ENCODE assay signal across 1 cellular context in the genomic region with DNA sequence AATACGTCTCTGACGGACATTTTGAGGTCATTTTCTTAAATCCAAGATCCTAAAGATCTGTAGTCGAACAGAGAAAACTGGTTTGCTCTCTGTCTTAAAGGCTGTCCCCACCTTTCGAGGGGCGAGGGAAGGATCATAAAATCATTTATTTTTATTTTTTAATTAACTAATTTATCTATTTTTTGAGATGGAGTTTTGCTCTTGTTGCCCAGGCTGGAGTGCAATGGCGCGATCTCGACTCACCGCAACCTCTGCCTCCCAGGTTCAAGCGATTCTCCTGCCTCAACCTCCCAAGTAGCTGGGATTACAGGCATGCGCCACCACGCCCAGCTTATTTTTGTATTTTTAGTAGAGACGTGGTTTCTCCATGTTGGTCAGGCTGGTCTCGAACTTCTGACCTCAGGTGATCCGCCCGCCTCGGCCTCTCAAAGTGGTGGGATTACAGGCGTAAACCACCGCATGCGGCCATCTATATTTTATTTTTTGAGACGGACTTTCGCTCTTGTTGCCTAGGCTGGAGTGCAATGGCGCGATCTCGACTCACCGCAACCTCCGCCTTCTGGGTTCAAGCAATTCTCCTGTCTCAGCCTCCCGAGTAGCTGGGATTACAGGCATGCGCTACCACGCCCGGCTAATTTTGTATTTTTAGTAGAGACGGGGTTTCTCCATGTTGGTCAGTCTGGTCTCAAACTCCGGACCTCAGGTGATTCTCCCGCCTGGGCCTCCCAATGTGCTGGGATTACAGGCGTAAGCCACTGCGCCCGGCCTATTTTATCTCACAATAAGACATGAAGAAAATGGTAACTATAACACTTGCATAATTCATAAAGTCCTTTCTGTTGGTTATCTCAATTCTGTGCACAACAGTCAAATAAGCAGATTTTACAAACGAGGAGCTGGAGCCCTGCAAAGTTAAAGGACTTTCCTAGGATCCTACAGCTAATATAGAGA.
A peak's percentile ranks its signal among the peaks of the same experiment; 100 is the strongest.
TF ChIP-seq lines count a peak whose summit lies in the region.

No MANE protein-coding gene starts in this region.

TF ChIP-seq in liver, 16 proteins besides CTCF, POLR2A, EP300 and RAD21:
- TF ChIP-seq JUND (IDR thresholded peaks at IDR 0.05), result peak in 1 of 2 donors; percentile 11
- peak; percentile 70 for TF ChIP-seq TAF1 (conservative IDR thresholded peaks at IDR 0.05)
- TF ChIP-seq YY1 (IDR thresholded peaks at IDR 0.05), result peak; percentile 71
